Comparison of ENCODE assay signal across 1 cellular context in genomic region chr12:102406033-102406584, GRCh38.
A peak's percentile ranks its signal among the peaks of the same experiment; 100 is the strongest.
TF ChIP-seq lines count a peak whose summit lies in the region.

No MANE protein-coding gene starts in this region.

TF ChIP-seq in K562, 482 proteins besides CTCF, POLR2A, EP300 and RAD21 (continued from another document and continues in another):
- 0 out of 2 replicates have a peak, but pooled peaks have one; percentile 48 for TF ChIP-seq ZNF592 (IDR thresholded peaks at IDR 0.05)
- TF ChIP-seq CXXC5 (CRISPR knock-in tag; IDR thresholded peaks at IDR 0.05) = peak; percentile 74
- no peak for TF ChIP-seq PRPF4 (IDR thresholded peaks at IDR 0.05; ENCODE audit: insufficient read depth, low read depth, low read length, poor library complexity, severe bottlenecking)
- peak; percentile 63 for TF ChIP-seq DACH1 (IDR thresholded peaks at IDR 0.05; ENCODE audit: partially characterized antibody)
- TF ChIP-seq USF1 (CRISPR knock-in tag; IDR thresholded peaks at IDR 0.05) = peak; percentile 42; the same call in 1 of the 2 replicates
- TF ChIP-seq MXI1 (IDR thresholded peaks at IDR 0.05; ENCODE audit: low read depth, low read length) = 0 out of 2 replicates have a peak, but pooled peaks have one; percentile 72
- peak; percentile 93 for TF ChIP-seq NFIC (IDR thresholded peaks at IDR 0.05)
- peak; percentile 39; the same call in 1 of the 2 replicates for TF ChIP-seq CTBP1 (IDR thresholded peaks at IDR 0.05; ENCODE audit: borderline replicate concordance)
- peak; percentile 67; the same call in 1 of the 2 replicates for TF ChIP-seq CHAMP1 (IDR thresholded peaks at IDR 0.05)
- peak in 1 of 3 experiments; percentile 59 for TF ChIP-seq YY1 (IDR thresholded peaks at IDR 0.05; ENCODE audit: borderline replicate concordance in 1 of 3, control insufficient read depth in 1 of 3, extremely low read depth in 1 of 3, insufficient read depth in 3 of 3, insufficient read length in 1 of 3, insufficient replicate concordance in 2 of 3, low read depth in 1 of 3, low read length in 2 of 3)
- peak; percentile 64 for TF ChIP-seq TFAP4 (CRISPR knock-in tag; IDR thresholded peaks at IDR 0.05; ENCODE audit: borderline replicate concordance)
- peak in 1 of 2 experiments; percentile 73; a peak in 2 of 4 replicates for TF ChIP-seq HDAC1 (IDR thresholded peaks at IDR 0.05)
- TF ChIP-seq CBFA2T3 (IDR thresholded peaks at IDR 0.05) = peak; percentile 43; the same call in 1 of the 2 replicates
- TF ChIP-seq L3MBTL2 (IDR thresholded peaks at IDR 0.05) = peak; percentile 79
- TF ChIP-seq LEF1 (IDR thresholded peaks at IDR 0.05) = 0 out of 2 replicates have a peak, but pooled peaks have one; percentile 47
- TF ChIP-seq E2F6 (IDR thresholded peaks at IDR 0.05; ENCODE audit: borderline replicate concordance in 1 of 2, extremely low read depth in 1 of 2, insufficient read depth in 1 of 2, insufficient read length in 1 of 2, low read depth in 1 of 2, low read length in 1 of 2, poor library complexity in 1 of 2, severe bottlenecking in 1 of 2) = peak; percentile 23 to 36
- TF ChIP-seq CBFA2T2 (conservative IDR thresholded peaks at IDR 0.05) = 0 out of 2 replicates have a peak, but pooled peaks have one; percentile 22
- TF ChIP-seq ZNF655 (CRISPR knock-in tag; IDR thresholded peaks at IDR 0.05) = no peak
- TF ChIP-seq ZBTB26 (CRISPR knock-in tag; IDR thresholded peaks at IDR 0.05) = no peak
- peak; percentile 64 for TF ChIP-seq MGA (IDR thresholded peaks at IDR 0.05)
- peak; percentile 98 for TF ChIP-seq BHLHE40 (IDR thresholded peaks at IDR 0.05; ENCODE audit: low read length)
- TF ChIP-seq HDAC2 (IDR thresholded peaks at IDR 0.05) = peak; percentile 39; the same call in 1 of the 2 replicates
- peak; percentile 66; the same call in 1 of the 2 replicates for TF ChIP-seq NKRF (IDR thresholded peaks at IDR 0.05; ENCODE audit: borderline replicate concordance)
